Comparison of ENCODE assay signal across 1 cellular context in the genomic region with DNA sequence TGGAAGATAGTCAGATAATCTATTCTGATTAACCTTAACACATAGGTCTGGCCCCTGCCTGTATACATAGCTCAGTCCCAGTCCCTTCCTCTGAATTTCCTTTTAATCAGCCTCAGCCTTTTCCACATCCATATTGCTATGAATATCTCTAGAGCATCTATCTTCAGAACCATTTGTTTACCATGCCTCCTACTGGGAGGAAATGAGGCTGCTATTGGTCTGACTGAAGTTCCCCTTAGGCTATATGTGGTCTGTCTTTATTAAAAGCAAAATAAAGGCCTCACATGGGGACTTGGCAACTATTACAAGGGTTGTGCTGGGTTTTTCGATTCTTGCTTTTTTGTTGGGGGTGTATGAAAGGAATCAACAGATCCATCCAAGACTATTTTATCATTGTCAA.
TF ChIP-seq lines count a peak whose summit lies in the region.

No MANE protein-coding gene starts in this region.

TF ChIP-seq in WTC11, 78 proteins besides CTCF, POLR2A, EP300 and RAD21 (continued from another document):
- TF ChIP-seq, protein P1, sequence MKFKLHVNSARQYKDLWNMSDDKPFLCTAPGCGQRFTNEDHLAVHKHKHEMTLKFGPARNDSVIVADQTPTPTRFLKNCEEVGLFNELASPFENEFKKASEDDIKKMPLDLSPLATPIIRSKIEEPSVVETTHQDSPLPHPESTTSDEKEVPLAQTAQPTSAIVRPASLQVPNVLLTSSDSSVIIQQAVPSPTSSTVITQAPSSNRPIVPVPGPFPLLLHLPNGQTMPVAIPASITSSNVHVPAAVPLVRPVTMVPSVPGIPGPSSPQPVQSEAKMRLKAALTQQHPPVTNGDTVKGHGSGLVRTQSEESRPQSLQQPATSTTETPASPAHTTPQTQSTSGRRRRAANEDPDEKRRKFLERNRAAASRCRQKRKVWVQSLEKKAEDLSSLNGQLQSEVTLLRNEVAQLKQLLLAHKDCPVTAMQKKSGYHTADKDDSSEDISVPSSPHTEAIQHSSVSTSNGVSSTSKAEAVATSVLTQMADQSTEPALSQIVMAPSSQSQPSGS (CRISPR knock-in tag; IDR thresholded peaks at IDR 0.05; ENCODE audit: borderline replicate concordance, low read depth): no peak
- TF ChIP-seq CREB1 (CRISPR knock-in tag; IDR thresholded peaks at IDR 0.05): no peak
